ENCODE assay signal across 7 cellular contexts in genomic region chr20:25867776-25868649, GRCh38.
DNase-seq lines count a peak whose midpoint lies in the region; ATAC-seq and TF ChIP-seq lines count a peak whose summit lies in the region.

No MANE protein-coding gene starts in this region.

- WGBS in ectodermal cell, 2 experiments, result 28 to 30% methylated on average over 46 of the region's 46 CpGs
- 21 to 25% methylated on average over 46 of the region's 46 CpGs for WGBS in lung, 2 donors

- H3K27ac ChIP-seq in ectodermal cell (ENCODE audit: insufficient read depth, low read depth, low read length, poor library complexity, severe bottlenecking) (no peak overlapping the region), lung (ENCODE audit: low read depth in 1 of 2, low read length in 1 of 2) (no peak overlapping the region)

- H3K4me3 ChIP-seq in ectodermal cell (ENCODE audit: insufficient read depth, low read depth, low read length) (peak overlapping the region; percentile 50), lung (peak overlapping the region; percentile 11)

- TF ChIP-seq CTCF in lung (IDR thresholded peaks at IDR 0.05; ENCODE audit: control extremely low read depth, extremely low read depth), result no peak

- H3K9me3 ChIP-seq in ectodermal cell (ENCODE audit: control insufficient read depth, low read length), result no peaks in the 10 kb centered on the region
- H3K9me3 ChIP-seq in lung (ENCODE audit: control insufficient read depth in 2 of 2, insufficient read depth in 1 of 2, low read length in 1 of 2), result no peaks in the 10 kb centered on the region

- H3K36me3 ChIP-seq in ectodermal cell (ENCODE audit: control insufficient read depth, insufficient read depth, low read length) (no peaks in the 10 kb centered on the region), lung (ENCODE audit: control insufficient read depth in 2 of 2, insufficient read depth in 2 of 2, low read length in 2 of 2) (no peaks in the 10 kb centered on the region)

- DNase-seq in NCI-H1092 (lab: John Stamatoyannopoulos, UW) (peak; percentile 61), lung (ENCODE audit: low spot score) (peak; percentile 65), HT-29 (ENCODE audit: low spot score) (no peak)
- peak; percentile 55 to 63 for DNase-seq in activated CD4-positive, alpha-beta T cell treated with anti-CD3 and anti-CD28 coated beads, Interleukin-2, amount 50 U/mL, for 24 hours (ENCODE audit: low read depth in 1 of 2, low spot score in 1 of 2)
- DNase-seq in stimulated activated CD4-positive, alpha-beta T cell treated with anti-CD3 and anti-CD28 coated beads, TNF-alpha, amount 100 ng/mL, for 1 hour (ENCODE audit: low read depth in 3 of 3, low spot score in 1 of 3), result peak in 2 of 3 donors; percentile 22 to 59

- ATAC-seq in GM19395 (IDR thresholded peaks at IDR 0.05; ENCODE audit: unreplicated experiment) (peak; percentile 66), lung (ENCODE audit: insufficient read depth, low FRiP score) (no peak)

- H3K27me3 ChIP-seq in ectodermal cell (ENCODE audit: control insufficient read depth, insufficient read depth, low read length, poor library complexity, severe bottlenecking), result peaks cover 70% of the 10 kb centered on the region
- no peaks in the 10 kb centered on the region for H3K27me3 ChIP-seq in lung (ENCODE audit: control insufficient read depth, insufficient read depth)

- peaks cover 10% of the 10 kb centered on the region for H3K4me1 ChIP-seq in ectodermal cell (ENCODE audit: control insufficient read depth, insufficient read depth, low read length)
- H3K4me1 ChIP-seq in lung (ENCODE audit: control insufficient read depth in 2 of 2, insufficient read depth in 2 of 2, low read length in 2 of 2), result peaks cover 0 to 3% of the 10 kb centered on the region in 2 donors
